ENCODE assay signal across 9 cellular contexts in the genomic region with DNA sequence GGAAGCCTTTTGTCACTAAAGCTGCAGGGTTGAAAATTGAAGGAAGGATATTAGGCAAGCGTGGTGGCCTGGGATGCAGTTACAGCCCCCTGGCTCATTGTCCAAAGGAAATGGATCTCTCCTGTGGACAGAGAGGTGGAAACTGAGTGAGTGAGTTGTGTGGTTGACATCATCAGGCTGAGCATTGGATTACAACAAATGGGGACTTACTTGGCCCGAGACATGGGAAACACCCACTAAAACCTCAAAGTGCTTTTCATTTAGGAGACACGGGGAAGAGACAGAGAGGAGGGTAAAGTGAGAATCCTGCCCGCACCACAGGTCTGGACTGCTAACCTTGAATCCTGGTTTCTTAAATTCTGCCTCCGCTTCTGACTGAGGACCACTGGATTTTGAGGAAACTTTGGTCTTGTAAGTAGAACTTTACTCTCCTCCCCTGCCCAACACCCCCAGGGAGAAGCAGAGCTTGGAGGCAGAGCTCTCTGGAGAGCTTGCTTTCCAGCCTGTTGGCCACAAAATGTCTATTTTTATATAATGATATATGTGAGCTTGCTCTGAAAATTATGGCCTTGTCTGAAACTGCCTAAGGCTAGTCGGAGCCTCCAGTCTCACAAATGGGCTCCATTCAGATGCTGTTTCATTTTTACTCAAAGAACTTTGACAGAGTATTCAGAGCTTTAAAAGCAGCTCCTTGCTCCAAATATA. TPM values are rescaled to one million over a fixed set of nuclear protein-coding genes. Genes with fewer than 3 reads are reported as not detected.
A peak's percentile ranks its signal among the peaks of the same experiment; 100 is the strongest.
DNase-seq lines count a peak whose midpoint lies in the region; ATAC-seq and TF ChIP-seq lines count a peak whose summit lies in the region.
"Had no signal": no experiment of that assay in that cellular context is flagged by ENCODE, and none has a peak within 500 bp of the region (broad histone marks: within the 10 kb centered on the region; RNA-seq: fewer than 3 reads in every experiment).

TSS of gene PKIG (plus strand) at position 259 of the 705 bp plus-strand sequence. CDS start 31,978 bp downstream, outside the sequence.

- no peaks in the 10 kb centered on the region for H3K27me3 ChIP-seq in uterus

- H3K4me3 Mint-ChIP-seq in memory B cell, result peak within 1 kb of the TSS; percentile 92

- H3K27ac Mint-ChIP-seq in memory B cell, result peak within 1 kb of the TSS; percentile 97

- no peak for TF ChIP-seq CTCF in choroid plexus epithelial cell (conservative IDR thresholded peaks at IDR 0.05; ENCODE audit: low read depth, low read length)
- no peak for TF ChIP-seq CTCF in uterus (IDR thresholded peaks at IDR 0.05)

- H3K9me3 ChIP-seq in uterus, result no peaks in the 10 kb centered on the region

- no peaks in the 10 kb centered on the region for H3K36me3 Mint-ChIP-seq in memory B cell
- H3K36me3 Mint-ChIP-seq: CD4-positive, CD25-positive, alpha-beta regulatory T cell had no signal

- DNase-seq in SKM-1 treated with dmso at 0.1 percent for 144 hours (lab: John Stamatoyannopoulos, UW; ENCODE audit: unreplicated experiment) (peak; percentile 15), SKM-1 (lab: John Stamatoyannopoulos, UW; ENCODE audit: unreplicated experiment) (no peak), choroid plexus epithelial cell (ENCODE audit: low read depth) (peak; percentile 81), memory B cell (ENCODE audit: low spot score in 2 of 2) (no peak), uterus (peak; percentile 55 to 79), NCI-H446 treated with DMSO at 0.1 percent for 48 hours (lab: John Stamatoyannopoulos, UW) (no peak)
- DNase-seq: CD4-positive, CD25-positive, alpha-beta regulatory T cell had no signal

- peak; percentile 68 to 83 for TF ChIP-seq POLR2A in uterus (IDR thresholded peaks at IDR 0.05)

- intact Hi-C loops in uterus (cut with DNase I; ENCODE audit: low total_unique reads), result no loop called here

- no peaks in the 10 kb centered on the region for H3K9me3 Mint-ChIP-seq in memory B cell
- H3K9me3 Mint-ChIP-seq: CD4-positive, CD25-positive, alpha-beta regulatory T cell had no signal

- peaks cover 70% of the 10 kb centered on the region for H3K4me1 Mint-ChIP-seq in memory B cell

- H3K4me3 ChIP-seq in choroid plexus epithelial cell (ENCODE audit: low read depth, low read length), result peak within 1 kb of the TSS; percentile 46
- peak within 1 kb of the TSS; percentile 44 to 52 for H3K4me3 ChIP-seq in uterus

- H3K4me1 ChIP-seq in uterus, result peaks cover 10 to 17% of the 10 kb centered on the region in 2 donors

- H3K36me3 ChIP-seq in uterus, result no peaks in the 10 kb centered on the region

- H3K27me3 Mint-ChIP-seq in memory B cell, result no peaks in the 10 kb centered on the region
- H3K27me3 Mint-ChIP-seq: CD4-positive, CD25-positive, alpha-beta regulatory T cell had no signal

- H3K27ac ChIP-seq in uterus, result peak within 1 kb of the TSS; percentile 91 to 99

- ATAC-seq in memory B cell (ENCODE audit: low read depth), result no peak
- no peak for ATAC-seq in HG02970 (IDR thresholded peaks at IDR 0.05; ENCODE audit: low FRiP score, unreplicated experiment)
- ATAC-seq in HG03342 (IDR thresholded peaks at IDR 0.05; ENCODE audit: unreplicated experiment), result no peak

RNA-seq across cellular contexts. Expression of gene PKIG, which starts in this region (rescaled TPM):
- total RNA-seq in uterus, result 100 to 1,000 TPM in 3 of 4 donors, 10 to 100 TPM in 1; 67.1 to 250 (median 145) TPM

Comparison
In these comparisons a context has a peak if more than half of its experiments do, and no peak if none do; other contexts are left out.
1. DNase-seq: peak in SKM-1 treated with dmso at 0.1 percent for 144 hours (single experiment), choroid plexus epithelial cell (single experiment) and uterus (2 of 2); none in SKM-1 (single experiment), memory B cell (0 of 2) and NCI-H446 treated with DMSO at 0.1 percent for 48 hours (single experiment).